ENCODE assay signal across 11 cellular contexts in genomic region chr14:93533864-93534263, GRCh38.
A peak's percentile ranks its signal among the peaks of the same experiment; 100 is the strongest.
DNase-seq lines count a peak whose midpoint lies in the region; ATAC-seq and TF ChIP-seq lines count a peak whose summit lies in the region.
"Had no signal": no experiment of that assay in that cellular context is flagged by ENCODE, and none has a peak within 500 bp of the region (broad histone marks: within the 10 kb centered on the region; RNA-seq: fewer than 3 reads in every experiment).

No MANE protein-coding gene starts in this region.

- no peak overlapping the region for H2BK15ac ChIP-seq in neuronal stem cell (ENCODE audit: low read length)

- DNase-seq in GM12865 (ENCODE audit: low read depth) (peak; percentile 29), tibial artery (no peak), neuronal stem cell (ENCODE audit: low spot score) (no peak)
- no peak for DNase-seq in activated CD4-positive, CD25-positive, alpha-beta regulatory T cell treated with anti-CD3 and anti-CD28 coated beads, Interleukin-2, amount 50 U/mL, for 72 hours
- DNase-seq: CD8-positive, alpha-beta T cell; HCEC 1CT; NCI-H2081 had no signal

- intact Hi-C loops in tibial artery (cut with DNase I; ENCODE audit: low total_unique reads), result no loop called here

- no peak overlapping the region for H2BK5ac ChIP-seq in neuronal stem cell (ENCODE audit: low read length)

- H3K4me3 ChIP-seq in GM12865 (ENCODE audit: low read depth, low read length) (no peak overlapping the region), duodenal mucosa (ENCODE audit: low read depth in 1 of 2, low read length in 2 of 2) (no peak overlapping the region), tibial artery (no peak overlapping the region), neuronal stem cell (ENCODE audit: low read length in 2 of 2) (no peak overlapping the region)

- H3K27me3 ChIP-seq in duodenal mucosa (ENCODE audit: control insufficient read depth in 1 of 2, insufficient read depth in 2 of 2, low read length in 2 of 2) (no peaks in the 10 kb centered on the region), tibial artery (no peaks in the 10 kb centered on the region), neuronal stem cell (ENCODE audit: control insufficient read depth in 3 of 3, insufficient read depth in 3 of 3, low read depth in 1 of 3, low read length in 3 of 3) (no peaks in the 10 kb centered on the region)

- no peak overlapping the region for H3K4ac ChIP-seq in neuronal stem cell (ENCODE audit: low read length)

- no peak overlapping the region for H3K18ac ChIP-seq in neuronal stem cell (ENCODE audit: low read length)

- H3K79me1 ChIP-seq in neuronal stem cell (ENCODE audit: low read depth, low read length), result no peaks in the 10 kb centered on the region

- H2BK120ac ChIP-seq in neuronal stem cell (ENCODE audit: low read depth, low read length), result no peak overlapping the region

- no peak overlapping the region for H2AK5ac ChIP-seq in neuronal stem cell (ENCODE audit: low read depth, low read length)

- no peak overlapping the region for H2BK12ac ChIP-seq in neuronal stem cell (ENCODE audit: low read length)

- H3K36me3 ChIP-seq in duodenal mucosa (ENCODE audit: control insufficient read depth in 1 of 2, insufficient read depth in 2 of 2, low read length in 2 of 2) (no peaks in the 10 kb centered on the region), tibial artery (no peaks in the 10 kb centered on the region), neuronal stem cell (replicated peaks in 1 of 2; ENCODE audit: control insufficient read depth in 2 of 2, insufficient read depth in 2 of 2, low read length in 2 of 2) (peaks cover 0 to 2% of the 10 kb centered on the region in 2 donors)

- no peak overlapping the region for H3K4me2 ChIP-seq in neuronal stem cell (ENCODE audit: insufficient read depth, low read length, poor library complexity, severe bottlenecking)

- H3K9me3 ChIP-seq in duodenal mucosa (ENCODE audit: control insufficient read depth in 1 of 2, low read length in 2 of 2) (no peaks in the 10 kb centered on the region), tibial artery (no peaks in the 10 kb centered on the region), neuronal stem cell (replicated peaks in 1 of 2; ENCODE audit: control insufficient read depth in 2 of 2, insufficient read depth in 1 of 2, low read depth in 1 of 2, low read length in 2 of 2) (no peaks in the 10 kb centered on the region)

- no peak overlapping the region for H3K23ac ChIP-seq in neuronal stem cell (ENCODE audit: low read depth, low read length, poor library complexity)

- ATAC-seq in GM21447 (IDR thresholded peaks at IDR 0.05; ENCODE audit: unreplicated experiment), result peak; percentile 84
- peak; percentile 87 for ATAC-seq in HG03432 (IDR thresholded peaks at IDR 0.05; ENCODE audit: unreplicated experiment)
- no peak for ATAC-seq in HG03045 (IDR thresholded peaks at IDR 0.05; ENCODE audit: unreplicated experiment)
- ATAC-seq: CD8-positive, alpha-beta T cell had no signal

- H4K91ac ChIP-seq in neuronal stem cell (ENCODE audit: low read depth, low read length, poor library complexity), result no peak overlapping the region

- no peak overlapping the region for H2AFZ ChIP-seq in neuronal stem cell (ENCODE audit: low read length)

- no peak overlapping the region for H3K14ac ChIP-seq in neuronal stem cell (ENCODE audit: low read length)

- no peak for TF ChIP-seq CTCF in GM12865 (IDR thresholded peaks at IDR 0.05; ENCODE audit: insufficient read depth, low read depth, low read length, missing control alignments)
- TF ChIP-seq CTCF in tibial artery (IDR thresholded peaks at IDR 0.05), result no peak

- H3K27ac ChIP-seq in duodenal mucosa (ENCODE audit: low read depth, low read length) (peak overlapping the region; percentile 37), tibial artery (no peak overlapping the region), neuronal stem cell (replicated peaks; ENCODE audit: low read length) (no peak overlapping the region)

- H3K9ac ChIP-seq in duodenal mucosa (ENCODE audit: low read depth in 1 of 2, low read length in 2 of 2), result no peak overlapping the region
- H3K9ac ChIP-seq in neuronal stem cell (ENCODE audit: low read depth, low read length, poor library complexity), result no peak overlapping the region

- H3K4me1 ChIP-seq in duodenal mucosa (ENCODE audit: control insufficient read depth in 1 of 2, insufficient read depth in 2 of 2, low read length in 2 of 2), result no peaks in the 10 kb centered on the region
- no peaks in the 10 kb centered on the region for H3K4me1 ChIP-seq in tibial artery
- peaks cover 0 to 7% of the 10 kb centered on the region in 2 donors for H3K4me1 ChIP-seq in neuronal stem cell (ENCODE audit: control insufficient read depth in 2 of 2, insufficient read depth in 1 of 2, low read depth in 1 of 2, low read length in 2 of 2)

- no peak overlapping the region for H4K8ac ChIP-seq in neuronal stem cell (ENCODE audit: low read depth, low read length)
